ENCODE assay signal across 1 cellular context in genomic region chr14:35337557-35338255, GRCh38.
TF ChIP-seq lines count a peak whose summit lies in the region.

No MANE protein-coding gene starts in this region.

TF ChIP-seq in HepG2, 621 proteins besides CTCF, POLR2A, EP300 and RAD21 (continued from another document and continues in another):
- TF ChIP-seq DZIP1 (CRISPR knock-in tag; IDR thresholded peaks at IDR 0.05) (no peak), HOXA7 (CRISPR knock-in tag; IDR thresholded peaks at IDR 0.05) (no peak), GFI1 (CRISPR knock-in tag; IDR thresholded peaks at IDR 0.05; ENCODE audit: borderline replicate concordance) (no peak), ONECUT2 (CRISPR knock-in tag; IDR thresholded peaks at IDR 0.05) (no peak), HDAC1 (CRISPR knock-in tag; IDR thresholded peaks at IDR 0.05) (no peak), SKIL (CRISPR knock-in tag; IDR thresholded peaks at IDR 0.05; ENCODE audit: borderline replicate concordance) (no peak), AKNA (CRISPR knock-in tag; IDR thresholded peaks at IDR 0.05; ENCODE audit: borderline replicate concordance) (no peak), NCOA2 (CRISPR knock-in tag; IDR thresholded peaks at IDR 0.05) (no peak; the same call in 1 of the 2 replicates), EEA1 (CRISPR knock-in tag; IDR thresholded peaks at IDR 0.05; ENCODE audit: borderline replicate concordance) (no peak; the same call in 1 of the 2 replicates), ZNF143 (CRISPR knock-in tag; IDR thresholded peaks at IDR 0.05) (no peak), ZNF232 (CRISPR knock-in tag; IDR thresholded peaks at IDR 0.05; ENCODE audit: borderline replicate concordance) (no peak), ATF1 (CRISPR knock-in tag; IDR thresholded peaks at IDR 0.05) (no peak), JDP2 (CRISPR knock-in tag; IDR thresholded peaks at IDR 0.05; ENCODE audit: borderline replicate concordance) (no peak), PHF5A (CRISPR knock-in tag; IDR thresholded peaks at IDR 0.05; ENCODE audit: low read depth, unreplicated experiment) (no peak), ZMYM2 (CRISPR knock-in tag; IDR thresholded peaks at IDR 0.05) (no peak), PAF1 (CRISPR knock-in tag; IDR thresholded peaks at IDR 0.05) (no peak), CSRNP1 (CRISPR knock-in tag; IDR thresholded peaks at IDR 0.05) (no peak), RNF219 (CRISPR knock-in tag; IDR thresholded peaks at IDR 0.05) (no peak), GLMP (CRISPR knock-in tag; IDR thresholded peaks at IDR 0.05; ENCODE audit: borderline replicate concordance) (no peak), KMT2A (CRISPR knock-in tag; IDR thresholded peaks at IDR 0.05) (no peak), MATR3 (CRISPR knock-in tag; IDR thresholded peaks at IDR 0.05) (no peak), RBAK (CRISPR knock-in tag; IDR thresholded peaks at IDR 0.05) (no peak), ZNF446 (CRISPR knock-in tag; IDR thresholded peaks at IDR 0.05) (no peak), MZF1 (CRISPR knock-in tag; IDR thresholded peaks at IDR 0.05; ENCODE audit: borderline replicate concordance) (no peak), THAP8 (CRISPR knock-in tag; IDR thresholded peaks at IDR 0.05; ENCODE audit: borderline replicate concordance) (no peak), XRCC5 (optimal IDR thresholded peaks at IDR 0.05; ENCODE audit: low read length) (no peak), BHLHE40 (IDR thresholded peaks at IDR 0.05; ENCODE audit: low read length) (no peak), MAX (IDR thresholded peaks at IDR 0.05) (no peak), ZNF740 (CRISPR knock-in tag; IDR thresholded peaks at IDR 0.05) (peak; percentile 35; the same call in 1 of the 2 replicates), SMARCE1 (IDR thresholded peaks at IDR 0.05; ENCODE audit: borderline replicate concordance) (no peak), CCAR2 (optimal IDR thresholded peaks at IDR 0.05; ENCODE audit: low read depth, low read length) (peak; percentile 60), ZNF605 (CRISPR knock-in tag; IDR thresholded peaks at IDR 0.05) (no peak), ZNF256 (CRISPR knock-in tag; conservative IDR thresholded peaks at IDR 0.05) (no peak; the same call in 1 of the 2 replicates), MTA1 (CRISPR knock-in tag; IDR thresholded peaks at IDR 0.05; ENCODE audit: borderline replicate concordance) (no peak), IRF1 (CRISPR knock-in tag; IDR thresholded peaks at IDR 0.05; ENCODE audit: low read depth) (no peak), ZSCAN22 (CRISPR knock-in tag; IDR thresholded peaks at IDR 0.05) (no peak), PPARG (CRISPR knock-in tag; conservative IDR thresholded peaks at IDR 0.05) (no peak), CERS6 (CRISPR knock-in tag; IDR thresholded peaks at IDR 0.05) (no peak), FOXO1 (CRISPR knock-in tag; IDR thresholded peaks at IDR 0.05) (no peak), ZNF792 (CRISPR knock-in tag; IDR thresholded peaks at IDR 0.05) (no peak; the same call in 1 of the 2 replicates), RBM22 (optimal IDR thresholded peaks at IDR 0.05; ENCODE audit: low read length) (no peak), DDIT3 (CRISPR knock-in tag; IDR thresholded peaks at IDR 0.05) (no peak), CENPX (CRISPR knock-in tag; IDR thresholded peaks at IDR 0.05) (no peak), SETDB1 (CRISPR knock-in tag; IDR thresholded peaks at IDR 0.05; ENCODE audit: borderline replicate concordance) (no peak), PHF20 (CRISPR knock-in tag; IDR thresholded peaks at IDR 0.05) (no peak)
